14 cellular contexts compared by ENCODE assay signal in genomic region chr9:79470957-79471356, GRCh38.
"Had no signal": no experiment of that assay in that cellular context is flagged by ENCODE, and none has a peak within 500 bp of the region (broad histone marks: within the 10 kb centered on the region; RNA-seq: fewer than 3 reads in every experiment).

No MANE protein-coding gene starts in this region.

- H3K27me3 ChIP-seq: neutrophil, pancreas, upper lobe of right lung had no signal

- H3K4me1 ChIP-seq: pancreas, upper lobe of right lung had no signal

- ATAC-seq: activated CD4-positive, CD25-positive, alpha-beta regulatory T cell treated with anti-CD3 and anti-CD28 coated beads, Interleukin-2, amount 50 U/mL, for 24 hours; activated CD8-positive, alpha-beta T cell treated with anti-CD3 and anti-CD28 coated beads, Interleukin-2, amount 10 ng/mL, durations not matched to agents 7 days and 5 days; natural killer cell treated with Interleukin-12 subunit alpha and Interleukin-12 subunit beta and Interleukin-15 and Interleukin-18, amount 100 ng/mL, for 72 hours had no signal

- H3K36me3 Mint-ChIP-seq: mesothelial cell of epicardium; natural killer cell treated with Interleukin-12 subunit alpha and Interleukin-12 subunit beta and Interleukin-15 and Interleukin-18, amount 100 ng/mL, for 72 hours; stimulated activated memory B cell treated with anti-CD40 and anti-IgM and Interleukin-4, amounts not matched to agents 10 μg/mL and 1 μg/mL and 100 μg/mL, for 72 hours had no signal

- DNase-seq: activated CD4-positive, alpha-beta T cell treated with anti-CD3 and anti-CD28 coated beads, Interleukin-2, amount 10 ng/mL, durations not matched to agents 7 days and 5 days; activated CD8-positive, alpha-beta T cell treated with anti-CD3 and anti-CD28 coated beads, Interleukin-2, amount 10 ng/mL, durations not matched to agents 7 days and 5 days; activated T-cell treated with anti-CD3 and anti-CD28 coated beads, Interleukin-2, amount 50 U/mL, for 24 hours; cortex of kidney; stimulated activated CD4-positive, alpha-beta T cell treated with anti-CD3 and anti-CD28 coated beads, Interleukin-4, amount 100 ng/mL, for 4 hours; upper lobe of right lung had no signal

- H3K27ac Mint-ChIP-seq: activated CD4-positive, alpha-beta T cell treated with anti-CD3 and anti-CD28 coated beads, Interleukin-2, amount 10 ng/mL, durations not matched to agents 7 days and 5 days; activated CD8-positive, alpha-beta T cell treated with anti-CD3 and anti-CD28 coated beads, Interleukin-2, amount 10 ng/mL, durations not matched to agents 7 days and 5 days; activated naive CD4-positive, alpha-beta T cell treated with anti-CD3 and anti-CD28 coated beads for 36 hours; activated T-cell treated with anti-CD3 and anti-CD28 coated beads, Interleukin-2, amount 50 U/mL, for 24 hours; mesothelial cell of epicardium; natural killer cell treated with Interleukin-12 subunit alpha and Interleukin-12 subunit beta and Interleukin-15 and Interleukin-18, amount 100 ng/mL, for 72 hours; stimulated activated memory B cell treated with anti-CD40 and anti-IgM and Interleukin-4, amounts not matched to agents 10 μg/mL and 1 μg/mL and 100 μg/mL, for 72 hours had no signal

- H3K9me3 ChIP-seq: neutrophil, pancreas, upper lobe of right lung had no signal

- H3K36me3 ChIP-seq: neutrophil, pancreas, upper lobe of right lung had no signal

- H3K27ac ChIP-seq: neutrophil, pancreas, upper lobe of right lung had no signal

- H3K4me3 ChIP-seq: lung, pancreas, upper lobe of right lung had no signal

- H3K27me3 Mint-ChIP-seq: activated CD4-positive, alpha-beta T cell treated with anti-CD3 and anti-CD28 coated beads, Interleukin-2, amount 10 ng/mL, durations not matched to agents 7 days and 5 days; activated T-cell treated with anti-CD3 and anti-CD28 coated beads, Interleukin-2, amount 50 U/mL, for 24 hours; natural killer cell treated with Interleukin-12 subunit alpha and Interleukin-12 subunit beta and Interleukin-15 and Interleukin-18, amount 100 ng/mL, for 72 hours; stimulated activated memory B cell treated with anti-CD40 and anti-IgM and Interleukin-4, amounts not matched to agents 10 μg/mL and 1 μg/mL and 100 μg/mL, for 72 hours had no signal

- H3K9me3 Mint-ChIP-seq: activated CD4-positive, alpha-beta T cell treated with anti-CD3 and anti-CD28 coated beads, Interleukin-2, amount 10 ng/mL, durations not matched to agents 7 days and 5 days; activated naive CD4-positive, alpha-beta T cell treated with anti-CD3 and anti-CD28 coated beads for 36 hours; activated T-cell treated with anti-CD3 and anti-CD28 coated beads, Interleukin-2, amount 50 U/mL, for 24 hours; mesothelial cell of epicardium had no signal

- H3K4me3 Mint-ChIP-seq: activated CD4-positive, alpha-beta T cell treated with anti-CD3 and anti-CD28 coated beads, Interleukin-2, amount 10 ng/mL, durations not matched to agents 7 days and 5 days; activated CD8-positive, alpha-beta T cell treated with anti-CD3 and anti-CD28 coated beads, Interleukin-2, amount 10 ng/mL, durations not matched to agents 7 days and 5 days; activated naive CD4-positive, alpha-beta T cell treated with anti-CD3 and anti-CD28 coated beads for 36 hours; activated T-cell treated with anti-CD3 and anti-CD28 coated beads, Interleukin-2, amount 50 U/mL, for 24 hours; mesothelial cell of epicardium; natural killer cell treated with Interleukin-12 subunit alpha and Interleukin-12 subunit beta and Interleukin-15 and Interleukin-18, amount 100 ng/mL, for 72 hours; stimulated activated memory B cell treated with anti-CD40 and anti-IgM and Interleukin-4, amounts not matched to agents 10 μg/mL and 1 μg/mL and 100 μg/mL, for 72 hours had no signal

- H3K4me1 Mint-ChIP-seq: stimulated activated memory B cell treated with anti-CD40 and anti-IgM and Interleukin-4, amounts not matched to agents 10 μg/mL and 1 μg/mL and 100 μg/mL, for 72 hours had no signal
